Comparison of ENCODE assay signal across 8 cellular contexts in genomic region chr4:1721666-1722550, GRCh38. TPM values are rescaled to one million over a fixed set of nuclear protein-coding genes. Genes with fewer than 3 reads are reported as not detected.
DNase-seq lines count a peak whose midpoint lies in the region; ATAC-seq and TF ChIP-seq lines count a peak whose summit lies in the region.

No MANE protein-coding gene starts in this region.

- intact Hi-C loops in Caco-2 (cut with micrococcal nuclease; ENCODE audit: unreplicated experiment) = loop anchor here (1.0 kb wide), 3 partner anchors 9 to 134 kb away; partner anchors contain the start of gene LETM1
- intact Hi-C loops in left lung (cut with DNase I) = no loop called here

- ATAC-seq in HG02870 (IDR thresholded peaks at IDR 0.05; ENCODE audit: unreplicated experiment) = peak; percentile 3
- peak in 1 of 2 donors; percentile 8 for ATAC-seq in activated naive CD4-positive, alpha-beta T cell treated with anti-CD3 and anti-CD28 coated beads, Interleukin-2, amount 50 U/mL, for 72 hours
- no peak for ATAC-seq in left lung
- no peak for ATAC-seq in upper lobe of left lung (ENCODE audit: low FRiP score in 2 of 2)

- no peaks in the 10 kb centered on the region for H3K9me3 Mint-ChIP-seq in Caco-2 (ENCODE audit: unreplicated experiment)
- no peaks in the 10 kb centered on the region for H3K9me3 Mint-ChIP-seq in activated naive CD4-positive, alpha-beta T cell treated with anti-CD3 and anti-CD28 coated beads, Interleukin-2, amount 50 U/mL, for 72 hours

- peaks cover 11% of the 10 kb centered on the region for H3K4me1 Mint-ChIP-seq in Caco-2 (ENCODE audit: low read depth, unreplicated experiment)

- TF ChIP-seq EP300 in upper lobe of left lung (IDR thresholded peaks at IDR 0.05) = no peak

- no peaks in the 10 kb centered on the region for H3K9me3 ChIP-seq in Caco-2
- no peaks in the 10 kb centered on the region for H3K9me3 ChIP-seq in left lung
- no peaks in the 10 kb centered on the region for H3K9me3 ChIP-seq in upper lobe of left lung

- no peaks in the 10 kb centered on the region for H3K27me3 ChIP-seq in Caco-2 (replicated peaks; ENCODE audit: control insufficient read depth, insufficient read depth, low read length)
- no peaks in the 10 kb centered on the region for H3K27me3 ChIP-seq in left lung
- H3K27me3 ChIP-seq in upper lobe of left lung = no peaks in the 10 kb centered on the region

- BruUV-seq in Caco-2 (replicated peaks; lab: Mats Ljungman, UMichigan) = no TSS peak

- DNase-seq in Caco-2 (no peak), left lung (peak in 1 of 2 donors; percentile 76), upper lobe of left lung (peak in 1 of 2 donors; percentile 24), pons (ENCODE audit: low spot score) (no peak), iPS-NIHi7 (ENCODE audit: extremely low spot score) (no peak), OCI-M1 (lab: John Stamatoyannopoulos, UW) (no peak)
- DNase-seq in activated naive CD4-positive, alpha-beta T cell treated with anti-CD3 and anti-CD28 coated beads, Interleukin-2, amount 50 U/mL, for 72 hours (ENCODE audit: low spot score in 2 of 2) = no peak

- POLR2A ChIA-PET in Caco-2 (lab: Charles Lee) = interaction anchor here (0.5 to 2.0 kb wide), 8 partner anchors 10 to 540 kb away, joined by 3 to 42 read pairs (median 3); partner anchors contain the start of gene SLBP

- H3K4me3 ChIP-seq in Caco-2 (ENCODE audit: low read depth, low read length) = peak overlapping the region; percentile 85
- H3K4me3 ChIP-seq in left lung = peak overlapping the region; percentile 77 to 79
- peak overlapping the region; percentile 12 to 83 (median 76) for H3K4me3 ChIP-seq in upper lobe of left lung

- H3K27ac ChIP-seq in left lung = peak overlapping the region; percentile 69 to 97
- H3K27ac ChIP-seq in upper lobe of left lung = peak overlapping the region; percentile 85 to 96 (median 94)

- no peak for TF ChIP-seq POLR2A in upper lobe of left lung (IDR thresholded peaks at IDR 0.05)

- H3K36me3 Mint-ChIP-seq in Caco-2 (ENCODE audit: insufficient read depth, unreplicated experiment) = peaks cover 79% of the 10 kb centered on the region
- H3K36me3 Mint-ChIP-seq in activated naive CD4-positive, alpha-beta T cell treated with anti-CD3 and anti-CD28 coated beads, Interleukin-2, amount 50 U/mL, for 72 hours = peaks cover 40 to 51% of the 10 kb centered on the region in 2 donors

- CTCF ChIA-PET in Caco-2 (lab: Charles Lee) = interaction anchor here (0.6 to 1.6 kb wide), 6 partner anchors 10 to 74 kb away, joined by 3 to 16 read pairs (median 4); partner anchors contain the start of gene SLBP

- TF ChIP-seq CTCF in Caco-2 (IDR thresholded peaks at IDR 0.05; ENCODE audit: insufficient read depth in 1 of 2, low read depth in 1 of 2, low read length in 1 of 2, severe bottlenecking in 1 of 2, unreplicated experiment in 1 of 2) (no peak), left lung (IDR thresholded peaks at IDR 0.05) (no peak), upper lobe of left lung (IDR thresholded peaks at IDR 0.05) (no peak)

- peaks cover 6% of the 10 kb centered on the region for H3K36me3 ChIP-seq in Caco-2 (ENCODE audit: control insufficient read depth, insufficient read depth, low read length)
- H3K36me3 ChIP-seq in left lung = peaks cover 0 to 29% of the 10 kb centered on the region in 2 donors
- peaks cover 0 to 18% (median 9%) of the 10 kb centered on the region in 4 donors for H3K36me3 ChIP-seq in upper lobe of left lung

- no peaks in the 10 kb centered on the region for H3K27me3 Mint-ChIP-seq in Caco-2 (ENCODE audit: insufficient read depth, unreplicated experiment)

- peaks cover 6% of the 10 kb centered on the region; the same call in 1 of the 2 replicates for H3K4me1 ChIP-seq in Caco-2
- H3K4me1 ChIP-seq in left lung = peaks cover 24 to 76% of the 10 kb centered on the region in 2 donors
- H3K4me1 ChIP-seq in upper lobe of left lung = peaks cover 28 to 52% (median 42%) of the 10 kb centered on the region in 4 donors

- H3K4me3 Mint-ChIP-seq in Caco-2 (ENCODE audit: unreplicated experiment) = peak overlapping the region; percentile 99

- 5 to 8% methylated on average over 32 to 35 of the region's 61 CpGs for WGBS in upper lobe of left lung, 2 donors

- peak overlapping the region; percentile 94 for H3K27ac Mint-ChIP-seq in Caco-2 (ENCODE audit: unreplicated experiment)
- peak overlapping the region; percentile 94 to 99 for H3K27ac Mint-ChIP-seq in activated naive CD4-positive, alpha-beta T cell treated with anti-CD3 and anti-CD28 coated beads, Interleukin-2, amount 50 U/mL, for 72 hours

RNA-seq across cellular contexts. Expression of gene TACC3, which starts 0.6 kb away (rescaled TPM):
- total RNA-seq in Caco-2 (2022) = 104 and 106 TPM in 2 replicates
- 100 to 1,000 TPM; 195 to 295 TPM for total RNA-seq in activated naive CD4-positive, alpha-beta T cell treated with anti-CD3 and anti-CD28 coated beads, Interleukin-2, amount 50 U/mL, for 72 hours
- total RNA-seq in left lung = 10 to 100 TPM; 20.3 to 28.1 TPM
- 10 to 100 TPM in 5 of 6 donors, 1 to 10 TPM in 1; 8.9 to 47.4 (median 21.9) TPM for total RNA-seq in upper lobe of left lung

RNA-seq across cellular contexts. Expression of gene TMEM129, which starts 0.8 kb away (rescaled TPM):
- total RNA-seq in Caco-2 (2022) (36.5 and 39.0 TPM in 2 replicates), left lung (10 to 100 TPM; 36.8 to 41.1 TPM), upper lobe of left lung (10 to 100 TPM; 38.9 to 99.1 (median 49.6) TPM)
- total RNA-seq in activated naive CD4-positive, alpha-beta T cell treated with anti-CD3 and anti-CD28 coated beads, Interleukin-2, amount 50 U/mL, for 72 hours = 10 to 100 TPM; 12.7 to 14.9 TPM

RNA-seq across cellular contexts. Expression of gene SLBP, which starts 9.8 kb away (rescaled TPM):
- total RNA-seq in Caco-2 (2022) = 113 and 116 TPM in 2 replicates
- total RNA-seq in activated naive CD4-positive, alpha-beta T cell treated with anti-CD3 and anti-CD28 coated beads, Interleukin-2, amount 50 U/mL, for 72 hours = 100 to 1,000 TPM in 1 of 2 donors, 10 to 100 TPM in 1; 73.0 to 110 TPM
- total RNA-seq in left lung = 10 to 100 TPM; 39.1 to 42.8 TPM
- total RNA-seq in upper lobe of left lung = 10 to 100 TPM; 33.0 to 51.1 (median 38.0) TPM

RNA-seq across cellular contexts. Expression of gene FAM53A, which starts 37.8 kb away (rescaled TPM):
- total RNA-seq in Caco-2 (2022) = 4.1 and 5.2 TPM in 2 replicates
- 1 to 10 TPM; 3.0 to 5.4 TPM for total RNA-seq in activated naive CD4-positive, alpha-beta T cell treated with anti-CD3 and anti-CD28 coated beads, Interleukin-2, amount 50 U/mL, for 72 hours
- total RNA-seq in left lung = 1 to 10 TPM; 1.8 to 1.9 TPM
- total RNA-seq in upper lobe of left lung = 10 to 100 TPM in 1 of 6 donors, 1 to 10 TPM in 4, under 1 TPM in 1; 0.59 to 17.8 (median 2.5) TPM
